9 cellular contexts compared by ENCODE assay signal in genomic region chr5:90981177-90981576, GRCh38.
"Had no signal": no experiment of that assay in that cellular context is flagged by ENCODE, and none has a peak within 500 bp of the region (broad histone marks: within the 10 kb centered on the region; RNA-seq: fewer than 3 reads in every experiment).

No MANE protein-coding gene starts in this region.

- DNase-seq: H9, HCEC 1CT, HFFc6, KBM-7 had no signal

- H3K4me2 ChIP-seq: GM23338 had no signal

- H3K9me3 Mint-ChIP-seq: GM23338, H9, HFFc6 had no signal

- ATAC-seq: GM23338, HepG2 had no signal

- H3K4me3 Mint-ChIP-seq: GM23338, H9, HFFc6 had no signal

- FAIRE-seq: H1, H54, HepG2 had no signal

- H3K4me1 Mint-ChIP-seq: GM23338, H9 had no signal

- H3K27ac ChIP-seq: HL-60 had no signal

- H2AFZ ChIP-seq: GM23338 had no signal

- H3K4me3 ChIP-seq: GM23338 had no signal

- H3K27ac Mint-ChIP-seq: GM23338, HFFc6 had no signal
